In the genomic region with DNA sequence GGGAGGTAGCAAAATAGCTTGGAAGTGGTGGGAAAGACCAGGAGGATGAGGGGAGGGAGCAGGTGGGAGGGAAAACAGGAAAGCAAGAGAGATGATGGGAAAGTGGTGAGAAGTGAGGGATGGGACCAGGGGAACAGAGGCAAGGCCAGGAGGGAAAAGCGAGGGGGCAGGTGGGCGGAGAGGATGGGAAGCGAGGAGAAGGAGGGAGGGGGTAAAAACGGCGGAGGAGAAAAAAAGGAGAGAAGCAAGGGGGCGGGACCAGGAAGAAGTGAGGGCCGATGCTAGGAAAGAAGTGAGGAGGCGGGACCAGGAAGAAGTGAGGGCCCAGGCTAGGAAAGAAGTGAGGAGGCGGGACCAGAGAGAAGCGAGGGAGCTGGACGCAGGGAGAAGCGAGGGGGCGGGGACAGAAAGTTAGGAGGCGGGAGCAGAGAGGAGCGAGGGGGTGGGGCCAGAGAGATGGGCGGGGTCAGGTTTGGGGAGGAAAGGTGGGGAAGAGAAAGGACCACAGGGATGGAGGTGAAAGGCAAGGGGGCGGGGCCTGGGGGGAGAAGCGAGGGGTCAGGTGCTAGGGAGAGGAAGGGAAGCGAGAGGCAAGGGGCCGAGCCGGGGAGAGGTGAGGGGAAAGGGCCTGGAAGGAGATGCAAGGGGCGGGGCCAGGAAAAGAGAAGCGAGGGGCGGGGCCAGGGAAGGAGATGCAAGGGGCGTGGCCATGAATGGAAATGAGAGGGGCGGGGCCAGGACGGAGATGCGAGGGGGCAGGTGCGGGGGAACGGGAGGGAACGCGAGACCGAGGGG, we compare ENCODE assay signal across 8 cellular contexts. TPM values are rescaled to one million over a fixed set of nuclear protein-coding genes. Genes with fewer than 3 reads are reported as not detected.
DNase-seq lines count a peak whose midpoint lies in the region; ATAC-seq and TF ChIP-seq lines count a peak whose summit lies in the region.

No MANE protein-coding gene starts in this region.

- H3K36me3 Mint-ChIP-seq in CD4-positive, CD25-positive, alpha-beta regulatory T cell = no peaks in the 10 kb centered on the region

- POLR2A ChIA-PET in HEK293 (lab: Yijun Ruan, JAX) = interaction anchor here (0.6 to 1.2 kb wide), 5 partner anchors 22 to 230 kb away, joined by 3 to 6 read pairs (median 4); a partner anchor contains a TSS

- H3K4me3 Mint-ChIP-seq in CD4-positive, CD25-positive, alpha-beta regulatory T cell = peak overlapping the region; percentile 88 to 99 (median 94)

- H3K27ac Mint-ChIP-seq in CD4-positive, CD25-positive, alpha-beta regulatory T cell = peak overlapping the region; percentile 88 to 92 (median 91)

- peak; percentile 52 to 55 for ATAC-seq in CD4-positive, CD25-positive, alpha-beta regulatory T cell (ENCODE audit: low read depth in 2 of 2)
- ATAC-seq in HG02571 (IDR thresholded peaks at IDR 0.05; ENCODE audit: unreplicated experiment) = no peak

- CTCF ChIA-PET in HEK293 (lab: Yijun Ruan, JAX) = no interaction called here

- peak overlapping the region; percentile 88 for H3K27ac ChIP-seq in CD4-positive, CD25-positive, alpha-beta regulatory T cell (ENCODE audit: insufficient read depth, low read length, poor library complexity, severe bottlenecking)
- H3K27ac ChIP-seq in HEK293 (ENCODE audit: extremely low read depth, low read depth, low read length) = no peak overlapping the region

- H3K4me1 Mint-ChIP-seq in CD4-positive, CD25-positive, alpha-beta regulatory T cell = peaks cover 24 to 61% (median 36%) of the 10 kb centered on the region in 4 donors

- peaks cover 3% of the 10 kb centered on the region for H3K27me3 ChIP-seq in CD4-positive, CD25-positive, alpha-beta regulatory T cell (ENCODE audit: control insufficient read depth, insufficient read depth, low read length)
- no peaks in the 10 kb centered on the region for H3K27me3 ChIP-seq in kidney epithelial cell (ENCODE audit: control insufficient read depth, insufficient read depth, low read length)

- H3K9me3 ChIP-seq in CD4-positive, CD25-positive, alpha-beta regulatory T cell (ENCODE audit: control insufficient read depth in 2 of 2, low read length in 2 of 2) = no peaks in the 10 kb centered on the region
- no peaks in the 10 kb centered on the region for H3K9me3 ChIP-seq in HEK293 (ENCODE audit: control insufficient read depth, insufficient read depth, low read depth, low read length)

- H3K27me3 Mint-ChIP-seq in CD4-positive, CD25-positive, alpha-beta regulatory T cell = peaks cover 5% of the 10 kb centered on the region

- H3K4me3 ChIP-seq in CD4-positive, CD25-positive, alpha-beta regulatory T cell (ENCODE audit: low read depth, low read length) = peak overlapping the region; percentile 70
- peak overlapping the region; percentile 81 for H3K4me3 ChIP-seq in HEK293 (ENCODE audit: low read depth, low read length)
- H3K4me3 ChIP-seq in kidney epithelial cell (ENCODE audit: low read depth, low read length) = peak overlapping the region; percentile 81

- peaks cover 0 to 1% (median 0%) of the 10 kb centered on the region in 7 donors for H3K9me3 Mint-ChIP-seq in CD4-positive, CD25-positive, alpha-beta regulatory T cell

- peaks cover 22% of the 10 kb centered on the region for H3K4me1 ChIP-seq in CD4-positive, CD25-positive, alpha-beta regulatory T cell (ENCODE audit: control insufficient read depth, insufficient read depth, low read length, poor library complexity, severe bottlenecking)
- H3K4me1 ChIP-seq in HEK293 (ENCODE audit: control insufficient read depth, insufficient read depth, low read length) = 0 out of 2 replicates have a peak, but pooled peaks cover 4% of the 10 kb centered on the region

- H3K36me3 ChIP-seq in CD4-positive, CD25-positive, alpha-beta regulatory T cell (ENCODE audit: control insufficient read depth, insufficient read depth, low read length) = no peaks in the 10 kb centered on the region
- H3K36me3 ChIP-seq in HEK293 (ENCODE audit: control insufficient read depth in 2 of 2, insufficient read depth in 1 of 2, low read length in 2 of 2) = no peaks in the 10 kb centered on the region
- H3K36me3 ChIP-seq in kidney epithelial cell (ENCODE audit: control insufficient read depth, insufficient read depth, low read length) = no peaks in the 10 kb centered on the region

- peak; percentile 87 to 90 (median 90) for DNase-seq in CD4-positive, CD25-positive, alpha-beta regulatory T cell
- DNase-seq in NCI-H345 treated with DMSO at 0.1 percent for 48 hours (lab: John Stamatoyannopoulos, UW; ENCODE audit: unreplicated experiment) (peak; percentile 45), cerebellum (ENCODE audit: low spot score) (peak; percentile 87), kidney epithelial cell (ENCODE audit: low read depth) (peak; percentile 73)
- peak; percentile 85 to 89 for DNase-seq in activated CD4-positive, alpha-beta T cell treated with anti-CD3 and anti-CD28 coated beads for 24 hours (ENCODE audit: low read depth in 2 of 2)
- DNase-seq in stimulated activated CD4-positive, alpha-beta T cell treated with anti-CD3 and anti-CD28 coated beads, Interleukin-12 subunit alpha, Interleukin-12 subunit beta, amount 100 ng/mL, for 48 hours (ENCODE audit: low read depth in 2 of 3, low spot score in 1 of 3) = peak; percentile 86 to 94 (median 90)

- TF ChIP-seq CTCF in HEK293 (tag by site-specific recombination; IDR thresholded peaks at IDR 0.05) (no peak), kidney epithelial cell (IDR thresholded peaks at IDR 0.05; ENCODE audit: insufficient read depth, low read length, poor library complexity, severe bottlenecking) (no peak)

TF ChIP-seq in HEK293, 187 proteins besides CTCF, POLR2A, EP300 and RAD21 (continues in another document):
- TF ChIP-seq IKZF3 (tag by site-specific recombination; IDR thresholded peaks at IDR 0.05) (peak; percentile 95; the same call in 1 of the 2 replicates), TCF7L2 (IDR thresholded peaks at IDR 0.05; ENCODE audit: borderline replicate concordance, low read depth, low read length) (no peak), ZBTB7A (tag by site-specific recombination; IDR thresholded peaks at IDR 0.05; ENCODE audit: low read depth) (0 out of 2 replicates have a peak, but pooled peaks have one; percentile 41), ZNF560 (tag by site-specific recombination; IDR thresholded peaks at IDR 0.05; ENCODE audit: borderline replicate concordance) (no peak), GLI4 (tag by site-specific recombination; IDR thresholded peaks at IDR 0.05) (peak; percentile 79; the same call in 1 of the 2 replicates), ZNF335 (tag by site-specific recombination; conservative IDR thresholded peaks at IDR 0.05) (peak; percentile 77)
- TF ChIP-seq, protein P1, sequence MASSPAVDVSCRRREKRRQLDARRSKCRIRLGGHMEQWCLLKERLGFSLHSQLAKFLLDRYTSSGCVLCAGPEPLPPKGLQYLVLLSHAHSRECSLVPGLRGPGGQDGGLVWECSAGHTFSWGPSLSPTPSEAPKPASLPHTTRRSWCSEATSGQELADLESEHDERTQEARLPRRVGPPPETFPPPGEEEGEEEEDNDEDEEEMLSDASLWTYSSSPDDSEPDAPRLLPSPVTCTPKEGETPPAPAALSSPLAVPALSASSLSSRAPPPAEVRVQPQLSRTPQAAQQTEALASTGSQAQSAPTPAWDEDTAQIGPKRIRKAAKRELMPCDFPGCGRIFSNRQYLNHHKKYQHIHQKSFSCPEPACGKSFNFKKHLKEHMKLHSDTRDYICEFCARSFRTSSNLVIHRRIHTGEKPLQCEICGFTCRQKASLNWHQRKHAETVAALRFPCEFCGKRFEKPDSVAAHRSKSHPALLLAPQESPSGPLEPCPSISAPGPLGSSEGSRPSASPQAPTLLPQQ (tag by site-specific recombination; IDR thresholded peaks at IDR 0.05) = peak; percentile 76; the same call in 1 of the 2 replicates
- TF ChIP-seq, protein P2, sequence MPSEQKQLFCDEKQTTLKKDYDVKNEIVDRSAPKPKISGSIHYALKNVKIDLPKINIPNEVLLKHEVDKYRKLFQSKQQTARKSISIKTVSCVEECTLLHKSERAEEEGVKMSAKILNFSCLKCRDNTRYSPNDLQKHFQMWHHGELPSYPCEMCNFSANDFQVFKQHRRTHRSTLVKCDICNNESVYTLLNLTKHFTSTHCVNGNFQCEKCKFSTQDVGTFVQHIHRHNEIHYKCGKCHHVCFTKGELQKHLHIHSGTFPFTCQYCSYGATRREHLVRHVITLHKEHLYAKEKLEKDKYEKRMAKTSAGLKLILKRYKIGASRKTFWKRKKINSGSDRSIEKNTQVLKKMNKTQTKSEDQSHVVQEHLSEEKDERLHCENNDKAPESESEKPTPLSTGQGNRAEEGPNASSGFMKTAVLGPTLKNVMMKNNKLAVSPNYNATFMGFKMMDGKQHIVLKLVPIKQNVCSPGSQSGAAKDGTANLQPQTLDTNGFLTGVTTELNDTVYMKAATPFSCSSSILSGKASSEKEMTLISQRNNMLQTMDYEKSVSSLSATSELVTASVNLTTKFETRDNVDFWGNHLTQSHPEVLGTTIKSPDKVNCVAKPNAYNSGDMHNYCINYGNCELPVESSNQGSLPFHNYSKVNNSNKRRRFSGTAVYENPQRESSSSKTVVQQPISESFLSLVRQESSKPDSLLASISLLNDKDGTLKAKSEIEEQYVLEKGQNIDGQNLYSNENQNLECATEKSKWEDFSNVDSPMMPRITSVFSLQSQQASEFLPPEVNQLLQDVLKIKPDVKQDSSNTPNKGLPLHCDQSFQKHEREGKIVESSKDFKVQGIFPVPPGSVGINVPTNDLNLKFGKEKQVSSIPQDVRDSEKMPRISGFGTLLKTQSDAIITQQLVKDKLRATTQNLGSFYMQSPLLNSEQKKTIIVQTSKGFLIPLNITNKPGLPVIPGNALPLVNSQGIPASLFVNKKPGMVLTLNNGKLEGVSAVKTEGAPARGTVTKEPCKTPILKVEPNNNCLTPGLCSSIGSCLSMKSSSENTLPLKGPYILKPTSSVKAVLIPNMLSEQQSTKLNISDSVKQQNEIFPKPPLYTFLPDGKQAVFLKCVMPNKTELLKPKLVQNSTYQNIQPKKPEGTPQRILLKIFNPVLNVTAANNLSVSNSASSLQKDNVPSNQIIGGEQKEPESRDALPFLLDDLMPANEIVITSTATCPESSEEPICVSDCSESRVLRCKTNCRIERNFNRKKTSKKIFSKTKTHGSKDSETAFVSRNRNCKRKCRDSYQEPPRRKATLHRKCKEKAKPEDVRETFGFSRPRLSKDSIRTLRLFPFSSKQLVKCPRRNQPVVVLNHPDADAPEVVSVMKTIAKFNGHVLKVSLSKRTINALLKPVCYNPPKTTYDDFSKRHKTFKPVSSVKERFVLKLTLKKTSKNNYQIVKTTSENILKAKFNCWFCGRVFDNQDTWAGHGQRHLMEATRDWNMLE (tag by site-specific recombination; conservative IDR thresholded peaks at IDR 0.05; ENCODE audit: low read depth) = no peak

RNA-seq across cellular contexts. Expression of a gene that starts 1.0 kb away (rescaled TPM):
- 35.3 TPM for total RNA-seq in CD4-positive, CD25-positive, alpha-beta regulatory T cell
- 1 to 10 TPM; 1.3 to 2.1 (median 1.6) TPM for polyA plus RNA-seq in CD4-positive, CD25-positive, alpha-beta regulatory T cell
- total RNA-seq in cerebellum (19.4 TPM), kidney epithelial cell (51.3 and 55.1 TPM in 2 replicates)
